8 cellular contexts compared by ENCODE assay signal in the genomic region with DNA sequence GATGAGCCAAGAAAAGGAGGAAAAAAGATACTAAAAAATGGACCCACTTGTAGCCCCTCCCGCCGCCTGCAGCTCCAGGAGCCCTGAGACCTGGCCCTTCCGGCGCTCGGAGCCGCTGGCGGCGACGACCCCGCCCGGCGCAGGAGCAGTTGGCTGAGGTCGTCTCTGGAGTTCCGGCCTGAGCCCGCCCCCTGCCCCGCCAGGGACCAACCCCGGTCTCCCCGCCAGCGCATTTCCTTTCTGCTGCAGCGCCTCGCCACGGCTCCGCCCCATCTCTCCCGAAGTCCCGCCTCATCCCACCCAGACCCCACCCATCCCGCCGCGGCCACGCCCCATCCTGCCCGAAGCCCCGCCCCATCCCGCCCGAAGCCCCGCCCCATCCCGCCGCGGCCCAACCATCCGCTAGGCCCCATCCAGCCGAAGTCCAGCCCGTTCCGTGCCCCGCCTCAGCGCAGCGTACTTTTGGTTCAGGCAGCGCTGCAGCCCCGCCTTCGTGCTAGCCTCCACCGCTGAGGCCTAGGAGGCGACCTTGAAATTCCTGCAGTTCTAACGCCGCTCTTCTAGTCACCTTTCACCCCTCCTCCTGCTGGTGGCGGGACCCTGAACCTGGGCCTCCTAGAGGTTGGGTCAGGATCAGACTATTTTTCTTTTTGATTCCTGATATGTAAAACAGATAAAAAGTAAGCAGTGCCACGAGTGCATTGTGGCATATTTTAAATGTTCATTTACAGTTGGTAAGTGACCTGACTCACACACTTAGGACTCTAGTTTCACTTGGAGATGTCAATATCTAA. TPM values are rescaled to one million over a fixed set of nuclear protein-coding genes. Genes with fewer than 3 reads are reported as not detected.
DNase-seq lines count a peak whose midpoint lies in the region; ATAC-seq and TF ChIP-seq lines count a peak whose summit lies in the region.

STN1 (minus strand) TSS at position 132 of the 794 bp plus-strand sequence. CDS start 590 bp downstream, outside the sequence.

- DNase-seq in GM23248 (peak; percentile 99), Kasumi-1 (lab: John Stamatoyannopoulos, UW) (peak; percentile 100), RPMI7951 (ENCODE audit: low read depth) (peak; percentile 94), fibroblast of lung (ENCODE audit: low read depth in 2 of 2) (peak; percentile 96 to 98)
- DNase-seq in activated T-helper 1 cell treated with anti-CD3 and anti-CD28 coated beads, Interleukin-2, amount 50 U/mL, for 16 hours (ENCODE audit: low read depth in 1 of 2, low spot score in 1 of 2): peak; percentile 91 to 94
- DNase-seq in naive thymus-derived CD8-positive, alpha-beta T cell: peak; percentile 90 to 97 (median 94)
- peak; percentile 92 to 94 (median 94) for DNase-seq in stimulated activated naive CD4-positive, alpha-beta T cell (lab: John Stamatoyannopoulos, UW)

- H3K27ac Mint-ChIP-seq in naive thymus-derived CD8-positive, alpha-beta T cell: peak within 1 kb of the TSS; percentile 93 to 99 (median 97)

- peaks cover 40% of the 10 kb centered on the region for H3K4me1 ChIP-seq in DOHH2 (ENCODE audit: control insufficient read depth, low read length)
- peaks cover 22% of the 10 kb centered on the region for H3K4me1 ChIP-seq in GM23248 (ENCODE audit: insufficient read depth)
- H3K4me1 ChIP-seq in fibroblast of lung (ENCODE audit: control insufficient read depth, extremely low read depth, insufficient read depth, low read length): peaks cover 9% of the 10 kb centered on the region

- peaks cover 12 to 54% (median 34%) of the 10 kb centered on the region in 4 donors for H3K4me1 Mint-ChIP-seq in naive thymus-derived CD8-positive, alpha-beta T cell

- POLR2A ChIA-PET in naive thymus-derived CD8-positive, alpha-beta T cell (lab: Charles Lee): interaction anchor here (0.6 to 3.9 kb wide), 7 partner anchors 10 to 420 kb away, joined by 3 to 21 read pairs (median 6); partner anchors contain the start of genes ITPRIP, SFR1 and SLK

- H3K27ac ChIP-seq in DOHH2 (ENCODE audit: low read depth, low read length) (peak within 1 kb of the TSS; percentile 35), GM23248 (peak within 1 kb of the TSS; percentile 86), fibroblast of lung (ENCODE audit: insufficient read depth, low read length) (peak within 1 kb of the TSS; percentile 86)

- ATAC-seq in naive thymus-derived CD8-positive, alpha-beta T cell: peak; percentile 90 to 94

- H3K4me2 ChIP-seq in DOHH2 (ENCODE audit: low read length) (peak within 1 kb of the TSS; percentile 69), GM23248 (ENCODE audit: unreplicated experiment) (peak within 1 kb of the TSS; percentile 71), fibroblast of lung (ENCODE audit: extremely low read depth, insufficient read depth, low read length) (peak within 1 kb of the TSS; percentile 99)

- H3K9me2 ChIP-seq in DOHH2 (replicated peaks; ENCODE audit: control insufficient read depth, low read length) (no peaks in the 10 kb centered on the region), GM23248 (ENCODE audit: insufficient read depth) (no peaks in the 10 kb centered on the region)

- H3K27me3 Mint-ChIP-seq in naive thymus-derived CD8-positive, alpha-beta T cell: no peaks in the 10 kb centered on the region

- H3K9me3 Mint-ChIP-seq in naive thymus-derived CD8-positive, alpha-beta T cell: peaks cover 0 to 11% (median 4%) of the 10 kb centered on the region in 9 donors

- H3F3A ChIP-seq in DOHH2 (ENCODE audit: control insufficient read depth, insufficient read depth) (peaks cover 2% of the 10 kb centered on the region; the same call in 1 of the 2 replicates), GM23248 (ENCODE audit: insufficient read depth) (peaks cover 9% of the 10 kb centered on the region; the same call in 1 of the 2 replicates)

- WGBS in GM23248 (ENCODE audit: low coverage in 1 of 2, low lambda C conversion rate in 2 of 2, missing lambda C conversion rate in 2 of 2), 2 experiments: 1% methylated on average over 28 to 43 of the region's 53 CpGs

- peak within 1 kb of the TSS; percentile 82 for H3K9ac ChIP-seq in GM23248
- peak within 1 kb of the TSS; percentile 66 for H3K9ac ChIP-seq in fibroblast of lung (ENCODE audit: insufficient read depth, low read length)

- peaks cover 5% of the 10 kb centered on the region; the same call in 1 of the 2 replicates for H3K9me3 ChIP-seq in DOHH2 (ENCODE audit: control insufficient read depth, insufficient read depth, low read length)
- H3K9me3 ChIP-seq in GM23248 (ENCODE audit: low read depth): no peaks in the 10 kb centered on the region
- H3K9me3 ChIP-seq in fibroblast of lung (ENCODE audit: control insufficient read depth, insufficient read depth, low read depth, low read length): no peaks in the 10 kb centered on the region

- H2AFZ ChIP-seq in GM23248 (peak within 1 kb of the TSS; percentile 97), fibroblast of lung (ENCODE audit: low read length) (peak within 1 kb of the TSS; percentile 89)

- H3K27me3 ChIP-seq in DOHH2 (ENCODE audit: control insufficient read depth, low read length): no peaks in the 10 kb centered on the region
- no peaks in the 10 kb centered on the region for H3K27me3 ChIP-seq in GM23248 (replicated peaks; ENCODE audit: insufficient read depth)
- H3K27me3 ChIP-seq in fibroblast of lung (ENCODE audit: control insufficient read depth, insufficient read depth, low read length): no peaks in the 10 kb centered on the region

- H3K4me3 ChIP-seq in DOHH2 (ENCODE audit: low read length) (peak within 1 kb of the TSS; percentile 74), GM23248 (peak within 1 kb of the TSS; percentile 75), fibroblast of lung (replicated peaks in 1 of 4; ENCODE audit: control extremely low read depth in 1 of 4, insufficient read depth in 1 of 4, low read depth in 3 of 4, low read length in 4 of 4) (peak within 1 kb of the TSS; percentile 66 to 83 (median 72))

- H3K36me3 Mint-ChIP-seq in naive thymus-derived CD8-positive, alpha-beta T cell: peaks cover 3 to 13% (median 12%) of the 10 kb centered on the region in 3 donors

- TF ChIP-seq CTCF in DOHH2 (IDR thresholded peaks at IDR 0.05; ENCODE audit: low read depth, low read length, poor library complexity, severe bottlenecking) (no peak), fibroblast of lung (conservative IDR thresholded peaks at IDR 0.05 in 1 of 2, IDR thresholded peaks at IDR 0.05 in 1 of 2; ENCODE audit: low read depth in 1 of 2, low read length in 2 of 2) (no peak)

- in situ Hi-C loops in GM23248 (cut with MboI): no loop called here

- peaks cover 6% of the 10 kb centered on the region for H3K79me2 ChIP-seq in DOHH2 (ENCODE audit: control insufficient read depth, low read length)
- peaks cover 33% of the 10 kb centered on the region for H3K79me2 ChIP-seq in GM23248 (ENCODE audit: insufficient read depth)
- peaks cover 15% of the 10 kb centered on the region for H3K79me2 ChIP-seq in fibroblast of lung (ENCODE audit: control insufficient read depth, insufficient read depth, low read length)

- H3K4me3 Mint-ChIP-seq in naive thymus-derived CD8-positive, alpha-beta T cell: peak within 1 kb of the TSS; percentile 89 to 99 (median 97)

- peaks cover 6% of the 10 kb centered on the region for H3K36me3 ChIP-seq in DOHH2 (ENCODE audit: control insufficient read depth, low read length)
- no peaks in the 10 kb centered on the region for H3K36me3 ChIP-seq in GM23248 (ENCODE audit: low read depth)
- H3K36me3 ChIP-seq in fibroblast of lung (ENCODE audit: control insufficient read depth, insufficient read depth, low read length): no peaks in the 10 kb centered on the region

- H4K20me1 ChIP-seq in DOHH2 (ENCODE audit: control insufficient read depth, insufficient read depth, low read depth, low read length) (no peaks in the 10 kb centered on the region), GM23248 (ENCODE audit: insufficient read depth) (no peaks in the 10 kb centered on the region), fibroblast of lung (ENCODE audit: control insufficient read depth, extremely low read depth, insufficient read depth, low read length) (no peaks in the 10 kb centered on the region)

RNA-seq across cellular contexts. Expression of gene STN1, which starts in this region (rescaled TPM):
- total RNA-seq in GM23248 (2014; rRNA removed; shearing (Covaris generic)): 20.5 and 23.5 TPM in 2 replicates
- polyA plus RNA-seq in GM23248 (2016; fragmentation: Nextera tagmentation; extraction: Ambion mirVana) (20.8 and 21.6 TPM in 2 replicates), fibroblast of lung (21.7 and 22.1 TPM in 2 replicates)
- total RNA-seq in RPMI7951 (2014; rRNA removed; shearing (Covaris generic)): 72.5 and 75.9 TPM in 2 replicates
- 27.0 and 36.5 TPM in 2 replicates for total RNA-seq in fibroblast of lung
- polyA plus RNA-seq in fibroblast of lung (2012): 15.6 and 16.8 TPM in 2 replicates
- 13.7 and 17.2 TPM in 2 replicates for polyA minus RNA-seq in fibroblast of lung (ENCODE audit: low replicate concordance)
- total RNA-seq in naive thymus-derived CD8-positive, alpha-beta T cell: 10 to 100 TPM; 41.8 to 41.9 TPM
- 100 to 1,000 TPM in 1 of 3 donors, 10 to 100 TPM in 2; 89.3 to 103 (median 94.8) TPM for polyA plus RNA-seq in naive thymus-derived CD8-positive, alpha-beta T cell

Comparison
In these comparisons a context has a peak if more than half of its experiments do, and no peak if none do; other contexts are left out.
1. Peak in every context shown above with its lines: DNase-seq, ATAC-seq, H3K4me3 ChIP-seq and H3K27ac ChIP-seq.
2. H3K27ac ChIP-seq: peak in every context shown above with its lines; median percentile 86 in GM23248; 86 in fibroblast of lung; 35 in DOHH2.